30 cellular contexts compared by ENCODE assay signal in genomic region chr1:18266391-18266790, GRCh38.
"Had no signal": no experiment of that assay in that cellular context is flagged by ENCODE, and none has a peak within 500 bp of the region (broad histone marks: within the 10 kb centered on the region; RNA-seq: fewer than 3 reads in every experiment).

No MANE protein-coding gene starts in this region.

- H3K4me1 ChIP-seq: parathyroid adenoma, psoas muscle, stomach, thyroid gland, tibial nerve, upper lobe of left lung, vagina had no signal

- H3K27me3 Mint-ChIP-seq: stimulated activated naive CD8-positive, alpha-beta T cell treated with anti-CD3 and anti-CD28 coated beads, Interleukin-15, Interleukin-2, amounts not matched to agents 100 ng/mL and 50 ng/mL, for 24 hours had no signal

- FAIRE-seq: urothelium cell line had no signal

- H3K4me3 Mint-ChIP-seq: naive B cell; naive thymus-derived CD8-positive, alpha-beta T cell; natural killer cell treated with Interleukin-12 subunit alpha and Interleukin-12 subunit beta and Interleukin-15 and Interleukin-18, amount 100 ng/mL, for 72 hours; nephron progenitor cell; neural crest cell; stimulated activated naive B cell treated with anti-CD40 and anti-IgM and Interleukin-4, amounts not matched to agents 10 μg/mL and 1 μg/mL and 100 μg/mL, for 72 hours; stimulated activated naive CD8-positive, alpha-beta T cell treated with anti-CD3 and anti-CD28 coated beads, Interleukin-15, Interleukin-2, amounts not matched to agents 100 ng/mL and 50 ng/mL, for 24 hours had no signal

- ATAC-seq: naive thymus-derived CD8-positive, alpha-beta T cell; natural killer cell treated with Interleukin-12 subunit alpha and Interleukin-12 subunit beta and Interleukin-15 and Interleukin-18, amount 100 ng/mL, for 72 hours; psoas muscle; right cardiac atrium; sciatic nerve; stimulated activated naive B cell treated with anti-CD40 and anti-IgM and Interleukin-4, amounts not matched to agents 10 μg/mL and 1 μg/mL and 100 μg/mL, for 72 hours had no signal

- H3K4me1 Mint-ChIP-seq: naive B cell; naive thymus-derived CD8-positive, alpha-beta T cell; nephron progenitor cell; neural crest cell; stimulated activated naive B cell treated with anti-CD40 and anti-IgM and Interleukin-4, amounts not matched to agents 10 μg/mL and 1 μg/mL and 100 μg/mL, for 72 hours had no signal

- H3K27ac Mint-ChIP-seq: naive B cell; naive thymus-derived CD8-positive, alpha-beta T cell; natural killer cell treated with Interleukin-12 subunit alpha and Interleukin-12 subunit beta and Interleukin-15 and Interleukin-18, amount 100 ng/mL, for 72 hours; nephron progenitor cell; progenitor cell of endocrine pancreas; stimulated activated naive B cell treated with anti-CD40 and anti-IgM and Interleukin-4, amounts not matched to agents 10 μg/mL and 1 μg/mL and 100 μg/mL, for 72 hours; stimulated activated naive CD8-positive, alpha-beta T cell treated with anti-CD3 and anti-CD28 coated beads, Interleukin-15, Interleukin-2, amounts not matched to agents 100 ng/mL and 50 ng/mL, for 24 hours had no signal

- DNase-seq: naive B cell; naive thymus-derived CD8-positive, alpha-beta T cell; nephron progenitor cell; occipital lobe; ovary; psoas muscle; right cardiac atrium; stimulated activated CD4-positive, alpha-beta T cell treated with anti-CD3 and anti-CD28 coated beads, Interleukin-15, amount 100 ng/mL, for 24 hours; stimulated activated CD4-positive, alpha-beta T cell treated with anti-CD3 and anti-CD28 coated beads, Interleukin-2, amount 100 ng/mL, for 24 hours; stimulated activated CD4-positive, alpha-beta T cell treated with anti-CD3 and anti-CD28 coated beads, Interleukin-4, amount 100 ng/mL, for 1 hour; stimulated activated CD4-positive, alpha-beta T cell treated with anti-CD3 and anti-CD28 coated beads, Interleukin-4, amount 100 ng/mL, for 4 hours; stimulated activated CD8-positive, alpha-beta memory T cell treated with anti-CD3 and anti-CD28 coated beads, Interleukin-4, amount 100 ng/mL, for 48 hours; stimulated activated naive B cell treated with anti-CD40 and anti-IgM and Interleukin-4, amounts not matched to agents 10 μg/mL and 1 μg/mL and 100 μg/mL, for 72 hours; stimulated activated naive CD4-positive, alpha-beta T cell treated with Interleukin-2 at 50 U/mL for 16 hours; stomach; thyroid gland; trophoblast cell; upper lobe of left lung had no signal

- H3K4me3 ChIP-seq: ovary, psoas muscle, skin epidermis, smooth muscle cell, stomach, thoracic aorta, thyroid gland, tibial nerve, upper lobe of left lung, vagina had no signal

- H3K4me2 ChIP-seq: smooth muscle cell had no signal

- H3K27ac ChIP-seq: ovary, parathyroid adenoma, psoas muscle, skin epidermis, stomach, thoracic aorta, thyroid gland, tibial nerve, upper lobe of left lung, vagina had no signal

- H3K9ac ChIP-seq: parathyroid adenoma had no signal

- H3K36me3 Mint-ChIP-seq: naive B cell; naive thymus-derived CD8-positive, alpha-beta T cell; natural killer cell treated with Interleukin-12 subunit alpha and Interleukin-12 subunit beta and Interleukin-15 and Interleukin-18, amount 100 ng/mL, for 72 hours; stimulated activated naive B cell treated with anti-CD40 and anti-IgM and Interleukin-4, amounts not matched to agents 10 μg/mL and 1 μg/mL and 100 μg/mL, for 72 hours had no signal

- H3K9me3 Mint-ChIP-seq: naive thymus-derived CD8-positive, alpha-beta T cell; natural killer cell treated with Interleukin-12 subunit alpha and Interleukin-12 subunit beta and Interleukin-15 and Interleukin-18, amount 100 ng/mL, for 72 hours; neural crest cell; stimulated activated naive CD8-positive, alpha-beta T cell treated with anti-CD3 and anti-CD28 coated beads, Interleukin-15, Interleukin-2, amounts not matched to agents 100 ng/mL and 50 ng/mL, for 24 hours had no signal

- H3K27me3 ChIP-seq: ovary, thyroid gland, tibial nerve, upper lobe of left lung, vagina had no signal

- H3K79me2 ChIP-seq: parathyroid adenoma had no signal

- H3K9me3 ChIP-seq: ovary, psoas muscle, stomach, thoracic aorta, thyroid gland, upper lobe of left lung, vagina had no signal

- H3K36me3 ChIP-seq: ovary, stomach, thoracic aorta, thyroid gland, tibial nerve, upper lobe of left lung, vagina had no signal

- H2AFZ ChIP-seq: parathyroid adenoma had no signal
